In the genomic region with DNA sequence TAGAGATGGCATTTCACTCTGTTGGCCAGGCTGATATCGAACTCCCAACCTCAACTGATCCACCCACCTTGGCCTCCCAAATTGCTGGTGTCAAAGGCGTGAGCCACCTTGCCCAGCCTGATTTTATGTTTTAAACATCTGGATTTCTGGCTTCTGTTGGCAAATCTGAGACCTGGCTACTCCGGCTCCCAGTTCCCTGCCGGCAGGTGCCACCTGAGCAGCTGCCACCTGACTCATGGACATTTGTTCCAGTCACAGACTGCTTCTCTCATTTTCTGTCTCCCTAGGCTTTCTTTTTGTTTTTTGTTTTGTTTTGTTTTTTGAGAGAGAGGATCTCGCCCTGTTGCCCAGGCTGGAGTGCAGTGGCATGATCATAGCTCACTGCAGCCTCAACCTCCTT, we compare ENCODE assay signal across 21 cellular contexts. TPM values are rescaled to one million over a fixed set of nuclear protein-coding genes. Genes with fewer than 3 reads are reported as not detected.
DNase-seq lines count a peak whose midpoint lies in the region; ATAC-seq, FAIRE-seq and TF ChIP-seq lines count a peak whose summit lies in the region.
"Had no signal": no experiment of that assay in that cellular context is flagged by ENCODE, and none has a peak within 500 bp of the region (broad histone marks: within the 10 kb centered on the region; RNA-seq: fewer than 3 reads in every experiment).

No MANE protein-coding gene starts in this region.

- CTCF ChIA-PET in GM12878 (lab: Yijun Ruan, JAX): no interaction called here

- 0 out of 2 replicates have a peak overlapping the region, but pooled peaks have one; percentile 24 for H3K27ac Mint-ChIP-seq in HFFc6
- H3K27ac Mint-ChIP-seq in central memory CD8-positive, alpha-beta T cell (ENCODE audit: low read depth): peak overlapping the region; percentile 61
- H3K27ac Mint-ChIP-seq: B cell; CD8-positive, alpha-beta T cell; GM23338 had no signal

- intact Hi-C loops in GM12878 (cut with micrococcal nuclease; ENCODE audit: unreplicated experiment): no loop called here
- intact Hi-C loops in pancreas (cut with DNase I): no loop called here
- intact Hi-C loops in left colon (cut with DNase I, micrococcal nuclease): no loop called here

- peaks cover 2% of the 10 kb centered on the region for H3K27me3 Mint-ChIP-seq in HFFc6 (ENCODE audit: insufficient read depth)
- H3K27me3 Mint-ChIP-seq in central memory CD8-positive, alpha-beta T cell: no peaks in the 10 kb centered on the region
- H3K27me3 Mint-ChIP-seq: B cell; CD4-positive, CD25-positive, alpha-beta regulatory T cell had no signal

- no peak overlapping the region for H3K4me3 Mint-ChIP-seq in HFFc6
- H3K4me3 Mint-ChIP-seq in central memory CD8-positive, alpha-beta T cell: no peak overlapping the region
- H3K4me3 Mint-ChIP-seq: B cell; CD4-positive, CD25-positive, alpha-beta regulatory T cell; CD8-positive, alpha-beta T cell; GM23338; H9 had no signal

- H3K79me2 ChIP-seq in GM12878 (ENCODE audit: control insufficient read depth, insufficient read depth, low read length): peaks cover 12% of the 10 kb centered on the region

- no peaks in the 10 kb centered on the region for H4K20me1 ChIP-seq in GM12878 (ENCODE audit: control insufficient read depth, insufficient read depth)

- no TSS peak for BruUV-seq in GM12878 (replicated peaks; lab: Mats Ljungman, UMichigan)

- peaks cover 49% of the 10 kb centered on the region for H3K36me3 Mint-ChIP-seq in HFFc6 (ENCODE audit: low read depth)
- peaks cover 79% of the 10 kb centered on the region for H3K36me3 Mint-ChIP-seq in central memory CD8-positive, alpha-beta T cell (ENCODE audit: insufficient read depth)

- POLR2A ChIA-PET in GM12878 (lab: Charles Lee): no interaction called here

- 98% methylated on average over 5 of the region's 5 CpGs for WGBS in GM12878 (ENCODE audit: insufficient coverage, insufficient replicate concordance, low lambda C conversion rate, missing lambda C conversion rate)
- 58 to 63% methylated on average over 5 of the region's 5 CpGs for WGBS in pancreas, 2 donors
- 94% methylated on average over 5 of the region's 5 CpGs for WGBS in suprapubic skin

- TF ChIP-seq CTCF in HFFc6 (IDR thresholded peaks at IDR 0.05) (no peak), GM12878 (IDR thresholded peaks at IDR 0.05 in 2 of 3, conservative IDR thresholded peaks at IDR 0.05 in 1 of 3; ENCODE audit: control insufficient read depth in 2 of 3, extremely low read depth in 1 of 3, insufficient read depth in 1 of 3, low read depth in 3 of 3, low read length in 3 of 3) (no peak), pancreas (IDR thresholded peaks at IDR 0.05) (no peak), suprapubic skin (IDR thresholded peaks at IDR 0.05) (no peak)

- RAD21 ChIA-PET in GM12878 (lab: Charles Lee; ENCODE audit: unreplicated experiment): no interaction called here

- SMC1A ChIA-PET in GM12878 (lab: Charles Lee; ENCODE audit: uncharacterized antibody, unreplicated experiment): interaction anchor here (0.8 to 1.2 kb wide), 2 partner anchors 10 to 12 kb away, joined by 3 to 5 read pairs; no protein-coding TSS in a partner anchor

- H2AFZ ChIP-seq in GM12878 (ENCODE audit: control insufficient read depth, low read depth, low read length): no peak overlapping the region
- H2AFZ ChIP-seq: GM23338 had no signal

- TF ChIP-seq POLR2A in GM12878 (IDR thresholded peaks at IDR 0.05; ENCODE audit: low read depth, low read length) (no peak), suprapubic skin (IDR thresholded peaks at IDR 0.05) (no peak)

- no peak overlapping the region for H3K4me3 ChIP-seq in GM12878
- no peak overlapping the region for H3K4me3 ChIP-seq in pancreas
- no peak overlapping the region for H3K4me3 ChIP-seq in suprapubic skin
- H3K4me3 ChIP-seq: BLaER1, GM23338 had no signal

- H3K36me3 ChIP-seq in GM12878 (ENCODE audit: control insufficient read depth in 2 of 2, insufficient read depth in 2 of 2, low read length in 1 of 2) (peaks cover 23 to 60% of the 10 kb centered on the region in 2 experiments), pancreas (peaks cover 4 to 90% (median 52%) of the 10 kb centered on the region in 3 donors), suprapubic skin (peaks cover 97% of the 10 kb centered on the region)

- in situ Hi-C loops in GM12878 (cut with MboI): no loop called here

- H3K4me1 Mint-ChIP-seq in HFFc6 (ENCODE audit: low read depth): no peaks in the 10 kb centered on the region
- peaks cover 1% of the 10 kb centered on the region for H3K4me1 Mint-ChIP-seq in central memory CD8-positive, alpha-beta T cell
- H3K4me1 Mint-ChIP-seq: B cell, GM23338, H9 had no signal

- FAIRE-seq in GM12878 (lab: Jason Lieb, UNC) (no peak), pancreas (lab: Jason Lieb, UNC) (no peak)
- FAIRE-seq: A204.1, G401.6 had no signal

- H3K9me3 Mint-ChIP-seq in HFFc6: no peaks in the 10 kb centered on the region
- H3K9me3 Mint-ChIP-seq in central memory CD8-positive, alpha-beta T cell: no peaks in the 10 kb centered on the region
- H3K9me3 Mint-ChIP-seq: CD8-positive, alpha-beta T cell; GM23338; H9 had no signal

- no peak overlapping the region for H3K9ac ChIP-seq in GM12878 (ENCODE audit: control insufficient read depth, insufficient read depth, low read length)

- DNase-seq in HFFc6 (no peak), GM12878 (ENCODE audit: low read depth, low spot score) (no peak), pancreas (no peak), left colon (no peak), suprapubic skin (ENCODE audit: low spot score in 2 of 2) (no peak)
- DNase-seq in central memory CD8-positive, alpha-beta T cell (ENCODE audit: low spot score in 2 of 2): no peak
- DNase-seq: Caco-2; CD4-positive, CD25-positive, alpha-beta regulatory T cell; CD8-positive, alpha-beta T cell; DMS153; DND-41; H9 had no signal

- no peak for TF ChIP-seq RAD21 in GM12878 (IDR thresholded peaks at IDR 0.05; ENCODE audit: insufficient read depth, low read depth, low read length)

- no peak for ATAC-seq in GM12878
- ATAC-seq in central memory CD8-positive, alpha-beta T cell (replicated peaks; ENCODE audit: extremely low read depth, poor library complexity, severe bottlenecking): no peak
- peak; percentile 35 to 56 (median 48) for ATAC-seq in pancreas
- no peak for ATAC-seq in HG02840 (IDR thresholded peaks at IDR 0.05; ENCODE audit: low FRiP score, unreplicated experiment)
- ATAC-seq in left colon: no peak
- ATAC-seq: CD8-positive, alpha-beta T cell; GM23338; HCT116 had no signal

- H3K27me3 ChIP-seq in GM12878 (replicated peaks in 1 of 2; ENCODE audit: control insufficient read depth in 2 of 2, insufficient read depth in 2 of 2, low read length in 1 of 2): no peaks in the 10 kb centered on the region
- H3K27me3 ChIP-seq in pancreas: no peaks in the 10 kb centered on the region
- no peaks in the 10 kb centered on the region for H3K27me3 ChIP-seq in suprapubic skin
- H3K27me3 ChIP-seq: BLaER1 had no signal

- H3K4me2 ChIP-seq in GM12878 (ENCODE audit: control insufficient read depth, insufficient read depth): no peak overlapping the region
- H3K4me2 ChIP-seq: BLaER1, GM23338 had no signal

- no peak overlapping the region for H3K27ac ChIP-seq in GM12878 (ENCODE audit: control insufficient read depth, insufficient read depth)
- no peak overlapping the region for H3K27ac ChIP-seq in pancreas
- H3K27ac ChIP-seq in suprapubic skin: no peak overlapping the region
- H3K27ac ChIP-seq: 22Rv1, BLaER1, C4-2B had no signal

- H3K9me3 ChIP-seq in GM12878 (replicated peaks; ENCODE audit: control insufficient read depth, insufficient read depth, low read length) (no peaks in the 10 kb centered on the region), pancreas (no peaks in the 10 kb centered on the region), suprapubic skin (no peaks in the 10 kb centered on the region)
- H3K9me3 ChIP-seq: BLaER1, Caco-2 had no signal

- TF ChIP-seq EP300 in GM12878 (IDR thresholded peaks at IDR 0.05; ENCODE audit: borderline replicate concordance in 1 of 2, control insufficient read depth in 1 of 2, low read depth in 2 of 2, low read length in 2 of 2): no peak
- no peak for TF ChIP-seq EP300 in suprapubic skin (IDR thresholded peaks at IDR 0.05)

- no peaks in the 10 kb centered on the region for H3K4me1 ChIP-seq in GM12878 (ENCODE audit: control insufficient read depth, insufficient read depth, low read length)
- H3K4me1 ChIP-seq in pancreas: peaks cover 0 to 2% (median 0%) of the 10 kb centered on the region in 3 donors
- H3K4me1 ChIP-seq in suprapubic skin: no peaks in the 10 kb centered on the region
- H3K4me1 ChIP-seq: BLaER1, Caco-2 had no signal

RNA-seq across cellular contexts. Expression of a gene that starts 9.6 kb away (rescaled TPM):
- total RNA-seq in HFFc6 (2021; fragmentation: NEBNext Ultra II Directional; extraction: Animal tissue kit (Norgen Biotek cat#: 25700)): 10 to 100 TPM; 38.9 to 48.5 (median 44.3) TPM
- 171 and 173 TPM in 2 replicates for total RNA-seq in GM12878 (2013; cell fraction: nucleolus; rRNA removed)
- total RNA-seq in GM12878 (2014; rRNA removed) (52.0 and 52.3 TPM in 2 replicates), GM12878 (2014; rRNA removed; fragmentation: Illumina TruSeq; extraction: Trizol) (56.2 and 58.1 TPM in 2 replicates), GM12878 (2021) (51.6 and 61.4 TPM in 2 replicates), pancreas (10 to 100 TPM; 19.2 to 40.3 (median 29.4) TPM), left colon (10 to 100 TPM; 55.1 to 92.4 TPM), suprapubic skin (10 to 100 TPM; 20.0 to 33.0 (median 25.7) TPM)
- 31.9 TPM for polyA plus RNA-seq in GM12878 (2011; ENCODE audit: low read depth)
- polyA plus RNA-seq in GM12878 (2011; rRNA removed) (33.2 and 46.7 TPM in 2 replicates), GM12878 (2014; fragmentation: Illumina TruSeq; extraction: Trizol) (69.4 and 108 TPM in 2 replicates), GM12878 (2014; fragmentation: Nextera tagmentation; extraction: Ambion mirVana) (10 to 100 TPM; 22.6 to 24.2 TPM), GM12878 (2014; rRNA removed) (57.5 TPM in 2 replicates), GM12878 (2016; fragmentation: Nextera tagmentation; extraction: Ambion mirVana) (10 to 100 TPM; 47.8 to 52.6 TPM), pancreas (10 to 100 TPM; 19.6 to 23.9 TPM)
- polyA plus RNA-seq in GM12878 (2011; cell fraction: cytosol; rRNA removed): 29.9 and 31.8 TPM in 2 replicates
- polyA plus RNA-seq in GM12878 (2011; cell fraction: nucleus; rRNA removed): 33.1 and 39.8 TPM in 2 replicates
- 34.6 and 48.5 TPM in 2 replicates for polyA plus RNA-seq in GM12878 (2012)
- 18.6 and 20.0 TPM in 2 replicates for polyA minus RNA-seq in GM12878 (2011; rRNA and poly(A)+ RNA removed)
- 13.7 and 14.8 TPM in 2 replicates for polyA minus RNA-seq in GM12878 (2011; cell fraction: cytosol; rRNA and poly(A)+ RNA removed)
- polyA minus RNA-seq in GM12878 (2011; cell fraction: nucleus; rRNA and poly(A)+ RNA removed): 19.3 and 38.4 TPM in 2 replicates

RNA-seq across cellular contexts. Expression of a gene that starts 9.8 kb away (rescaled TPM):
- 1 to 10 TPM; 5.2 to 9.1 (median 6.9) TPM for total RNA-seq in HFFc6 (2021; fragmentation: NEBNext Ultra II Directional; extraction: Animal tissue kit (Norgen Biotek cat#: 25700))
- 6.7 and 7.6 TPM in 2 replicates for total RNA-seq in GM12878 (2013; cell fraction: nucleolus; rRNA removed)
- total RNA-seq in GM12878 (2014; rRNA removed) (9.0 and 10.6 TPM in 2 replicates), GM12878 (2014; rRNA removed; fragmentation: Illumina TruSeq; extraction: Trizol) (11.9 and 13.0 TPM in 2 replicates), GM12878 (2021) (15.8 and 16.9 TPM in 2 replicates), pancreas (1 to 10 TPM; 2.7 to 6.1 (median 4.4) TPM), left colon (10 to 100 TPM; 12.1 to 14.3 TPM), suprapubic skin (1 to 10 TPM; 3.9 to 7.0 (median 5.0) TPM)
- polyA plus RNA-seq in GM12878 (2011; ENCODE audit: low read depth): 13.6 TPM
- polyA plus RNA-seq in GM12878 (2011; rRNA removed) (12.8 and 15.8 TPM in 2 replicates), GM12878 (2014; fragmentation: Illumina TruSeq; extraction: Trizol) (15.4 and 16.7 TPM in 2 replicates), GM12878 (2014; fragmentation: Nextera tagmentation; extraction: Ambion mirVana) (10 to 100 TPM; 27.3 to 28.9 TPM), GM12878 (2014; rRNA removed) (17.2 and 17.4 TPM in 2 replicates), GM12878 (2016; fragmentation: Nextera tagmentation; extraction: Ambion mirVana) (10 to 100 TPM; 23.3 to 28.1 TPM), pancreas (1 to 10 TPM; 3.8 to 9.3 TPM)
- 16.4 and 17.9 TPM in 2 replicates for polyA plus RNA-seq in GM12878 (2011; cell fraction: cytosol; rRNA removed)
- polyA plus RNA-seq in GM12878 (2011; cell fraction: nucleus; rRNA removed): 8.4 and 8.9 TPM in 2 replicates
- 13.8 and 14.3 TPM in 2 replicates for polyA plus RNA-seq in GM12878 (2012)
- 8.1 and 13.8 TPM in 2 replicates for polyA minus RNA-seq in GM12878 (2011; rRNA and poly(A)+ RNA removed)
- 2.5 and 2.7 TPM in 2 replicates for polyA minus RNA-seq in GM12878 (2011; cell fraction: cytosol; rRNA and poly(A)+ RNA removed)
- 3.6 and 4.9 TPM in 2 replicates for polyA minus RNA-seq in GM12878 (2011; cell fraction: nucleus; rRNA and poly(A)+ RNA removed)

Comparison
In these comparisons a context has a peak if more than half of its experiments do, and no peak if none do; other contexts are left out.
1. ATAC-seq: peak in pancreas (4 of 4); none in GM12878 (single experiment), central memory CD8-positive, alpha-beta T cell (single experiment), HG02840 (single experiment) and left colon (single experiment).